In the genomic region with DNA sequence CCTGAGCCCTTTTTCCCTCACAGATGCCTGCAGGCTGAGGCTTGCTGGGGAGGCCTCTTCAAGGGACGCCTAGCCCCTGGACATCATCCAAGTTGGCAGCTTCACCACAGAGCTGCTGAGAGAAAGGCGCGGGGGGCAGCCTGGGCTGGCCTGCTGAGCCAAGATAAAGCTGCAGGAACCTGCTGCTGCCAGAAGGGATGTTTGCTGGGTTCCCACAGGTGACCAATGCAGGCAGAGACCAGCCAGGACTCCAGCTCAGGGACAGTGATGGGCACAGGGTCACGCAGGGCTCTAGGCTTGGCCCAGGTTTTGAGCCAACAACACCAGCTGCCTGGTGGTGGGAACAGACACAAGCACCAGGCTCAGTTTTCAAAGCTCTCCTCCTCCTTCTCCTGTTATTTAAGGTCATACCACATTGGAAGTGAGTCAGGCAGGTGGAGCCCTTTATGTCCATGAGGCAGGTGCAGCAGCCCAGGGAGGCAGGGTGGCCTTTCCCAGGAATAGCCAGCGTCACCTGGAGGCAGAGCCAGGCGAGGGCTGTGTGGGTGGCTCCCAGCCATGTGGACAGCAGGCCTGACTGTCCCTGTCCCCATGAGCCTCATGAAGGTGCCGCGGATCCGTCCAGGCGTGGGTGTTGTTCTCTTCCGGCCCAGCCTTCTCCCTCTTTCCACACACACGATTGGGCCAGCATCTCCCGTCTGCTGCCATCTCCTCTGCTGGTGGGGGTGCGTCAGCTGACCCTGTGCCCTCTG, we compare ENCODE assay signal across 9 cellular contexts.
DNase-seq lines count a peak whose midpoint lies in the region; TF ChIP-seq lines count a peak whose summit lies in the region.
"Had no signal": no experiment of that assay in that cellular context is flagged by ENCODE, and none has a peak within 500 bp of the region (broad histone marks: within the 10 kb centered on the region; RNA-seq: fewer than 3 reads in every experiment).

No MANE protein-coding gene starts in this region.

- intact Hi-C loops in sigmoid colon (cut with DNase I) (loop anchor here (10.0 kb wide), 1 partner anchor 182 kb away; no protein-coding TSS in a partner anchor), colonic mucosa (cut with DNase I) (no loop called here), lower leg skin (cut with DNase I; ENCODE audit: low total_unique reads) (no loop called here)

- H3K4me3 ChIP-seq in sigmoid colon (no peak overlapping the region), colonic mucosa (no peak overlapping the region), lower leg skin (ENCODE audit: low read depth, poor library complexity, severe bottlenecking) (no peak overlapping the region)

- H3K36me3 ChIP-seq in sigmoid colon, result no peaks in the 10 kb centered on the region
- no peaks in the 10 kb centered on the region for H3K36me3 ChIP-seq in colonic mucosa

- H3K27me3 ChIP-seq in sigmoid colon (no peaks in the 10 kb centered on the region), colonic mucosa (no peaks in the 10 kb centered on the region)

- no peak for TF ChIP-seq EP300 in sigmoid colon (IDR thresholded peaks at IDR 0.05)

- H3K9ac ChIP-seq in colonic mucosa (ENCODE audit: low read depth in 2 of 2, low read length in 2 of 2), result no peak overlapping the region

- H3K27ac ChIP-seq in epithelial cell of prostate, result no peak overlapping the region
- no peak overlapping the region for H3K27ac ChIP-seq in sigmoid colon
- no peak overlapping the region for H3K27ac ChIP-seq in colonic mucosa

- H3K9me3 ChIP-seq in sigmoid colon (no peaks in the 10 kb centered on the region), colonic mucosa (no peaks in the 10 kb centered on the region)

- 46 to 59% methylated on average over 14 of the region's 14 CpGs for WGBS in sigmoid colon, 2 donors
- 19 to 30% methylated on average over 12 to 14 of the region's 14 CpGs for WGBS in lower leg skin, 2 donors

- TF ChIP-seq CTCF in sigmoid colon (IDR thresholded peaks at IDR 0.05), result no peak
- TF ChIP-seq CTCF in colonic mucosa (IDR thresholded peaks at IDR 0.05), result no peak
- TF ChIP-seq CTCF in lower leg skin (IDR thresholded peaks at IDR 0.05), result no peak

- TF ChIP-seq POLR2A in sigmoid colon (IDR thresholded peaks at IDR 0.05) (no peak), lower leg skin (IDR thresholded peaks at IDR 0.05) (no peak)

- DNase-seq in NCI-H1092 treated with DMSO at 0.1 percent for 48 hours (lab: John Stamatoyannopoulos, UW) (peak; percentile 96), NCI-H69 (lab: John Stamatoyannopoulos, UW) (peak; percentile 95), epithelial cell of prostate (ENCODE audit: low read depth, low spot score) (peak; percentile 2), sigmoid colon (peak; percentile 76), colonic mucosa (no peak), lower leg skin (ENCODE audit: low spot score in 2 of 2) (no peak), iPS-NIHi11 (ENCODE audit: low spot score) (no peak), middle frontal gyrus (ENCODE audit: extremely low spot score, low spot score) (no peak)
- DNase-seq: SIG-M5 had no signal

- peaks cover 0 to 11% (median 8%) of the 10 kb centered on the region in 4 donors for H3K4me1 ChIP-seq in sigmoid colon
- no peaks in the 10 kb centered on the region for H3K4me1 ChIP-seq in colonic mucosa

Comparison
In these comparisons a context has a peak if more than half of its experiments do, and no peak if none do; other contexts are left out.
1. DNase-seq: peak in NCI-H1092 treated with DMSO at 0.1 percent for 48 hours (single experiment), NCI-H69 (single experiment), epithelial cell of prostate (single experiment) and sigmoid colon (single experiment); none in colonic mucosa (single experiment), lower leg skin (0 of 2), iPS-NIHi11 (single experiment) and middle frontal gyrus (single experiment).